13 cellular contexts compared by ENCODE assay signal in the genomic region with DNA sequence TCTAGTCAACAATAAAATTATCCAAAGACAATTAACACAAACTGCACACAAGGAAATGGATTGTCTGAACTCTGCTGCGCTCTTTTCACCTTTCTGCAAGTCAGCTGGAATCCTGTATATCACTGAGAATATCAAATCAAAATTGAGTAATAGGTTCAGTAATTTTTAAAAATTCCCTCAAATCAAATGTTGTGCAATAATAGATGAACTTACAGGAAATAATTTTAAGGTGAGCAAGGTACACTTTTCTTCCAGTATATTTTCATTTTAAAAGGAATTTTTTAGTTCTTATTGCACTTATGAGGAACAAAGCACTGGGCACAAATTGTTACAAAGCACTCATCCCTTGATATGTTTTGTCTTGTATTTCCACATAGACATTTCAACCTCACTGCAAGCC. TPM values are rescaled to one million over a fixed set of nuclear protein-coding genes. Genes with fewer than 3 reads are reported as not detected.
DNase-seq lines count a peak whose midpoint lies in the region; ATAC-seq and TF ChIP-seq lines count a peak whose summit lies in the region.
"Had no signal": no experiment of that assay in that cellular context is flagged by ENCODE, and none has a peak within 500 bp of the region (broad histone marks: within the 10 kb centered on the region; RNA-seq: fewer than 3 reads in every experiment).

No MANE protein-coding gene starts in this region.

- H3K4me3 ChIP-seq in iPS-15b (ENCODE audit: low read depth, low read length) (peak overlapping the region; percentile 55), subcutaneous abdominal adipose tissue (ENCODE audit: low read depth in 1 of 5, low read length in 5 of 5) (peak overlapping the region in 4 of 5 donors; percentile 78 to 90 (median 80))

- no peaks in the 10 kb centered on the region for H3K9me3 ChIP-seq in iPS-15b (ENCODE audit: control insufficient read depth, insufficient read depth, low read length)
- H3K9me3 ChIP-seq in subcutaneous abdominal adipose tissue (ENCODE audit: control insufficient read depth in 5 of 5, low read length in 5 of 5), result no peaks in the 10 kb centered on the region
- H3K9me3 ChIP-seq: thyroid gland had no signal

- no peaks in the 10 kb centered on the region for H3K9me3 Mint-ChIP-seq in activated naive CD4-positive, alpha-beta T cell treated with anti-CD3 and anti-CD28 coated beads for 36 hours
- H3K9me3 Mint-ChIP-seq in activated B cell treated with CpG ODN at 0.5 μM for 24 hours, result no peaks in the 10 kb centered on the region

- peak overlapping the region; percentile 93 for H3K4me3 Mint-ChIP-seq in activated naive CD4-positive, alpha-beta T cell treated with anti-CD3 and anti-CD28 coated beads for 36 hours
- peak overlapping the region; percentile 94 for H3K4me3 Mint-ChIP-seq in activated B cell treated with CpG ODN at 0.5 μM for 24 hours

- intact Hi-C loops in activated naive CD4-positive, alpha-beta T cell treated with anti-CD3 and anti-CD28 coated beads for 36 hours (cut with micrococcal nuclease), result loop anchor here (1.0 to 5.0 kb wide), 4 partner anchors 40 to 1959 kb away; partner anchors contain the start of genes GLO1, NFYA and OARD1
- intact Hi-C loops in activated B cell treated with CpG ODN at 0.5 μM for 24 hours (cut with micrococcal nuclease), result loop anchor here (2.0 to 5.0 kb wide), 2 partner anchors 1416 to 1959 kb away; partner anchors contain the start of genes MDGA1, NFYA and OARD1

- H3K36me3 Mint-ChIP-seq in activated naive CD4-positive, alpha-beta T cell treated with anti-CD3 and anti-CD28 coated beads for 36 hours (ENCODE audit: low read depth), result peaks cover 4% of the 10 kb centered on the region
- H3K36me3 Mint-ChIP-seq in activated B cell treated with CpG ODN at 0.5 μM for 24 hours (ENCODE audit: low read depth), result peaks cover 21% of the 10 kb centered on the region

- H3K36me3 ChIP-seq in iPS-15b (ENCODE audit: control insufficient read depth, insufficient read depth, low read length) (no peaks in the 10 kb centered on the region), subcutaneous abdominal adipose tissue (ENCODE audit: control insufficient read depth in 5 of 5, insufficient read depth in 5 of 5, low read length in 5 of 5) (peaks cover 14 to 17% (median 17%) of the 10 kb centered on the region in 5 donors)

- H3K4me1 Mint-ChIP-seq in activated naive CD4-positive, alpha-beta T cell treated with anti-CD3 and anti-CD28 coated beads for 36 hours (ENCODE audit: low read depth), result peaks cover 60% of the 10 kb centered on the region
- peaks cover 35% of the 10 kb centered on the region for H3K4me1 Mint-ChIP-seq in activated B cell treated with CpG ODN at 0.5 μM for 24 hours

- no peak for TF ChIP-seq CTCF in activated B cell treated with CpG ODN at 0.5 μM for 24 hours (IDR thresholded peaks at IDR 0.05)

- H3K9ac ChIP-seq in iPS-15b (ENCODE audit: low read depth, low read length) (no peak overlapping the region), subcutaneous abdominal adipose tissue (ENCODE audit: low read length in 5 of 5) (peak overlapping the region in 3 of 5 donors; percentile 87 to 93 (median 89))

- CTCF ChIA-PET in activated naive CD4-positive, alpha-beta T cell treated with anti-CD3 and anti-CD28 coated beads for 36 hours (lab: Charles Lee), result interaction anchor here (0.9 to 2.7 kb wide), 2 partner anchors 39 to 66 kb away, joined by 3 to 10 read pairs; partner anchors contain the start of gene GLP1R
- CTCF ChIA-PET in activated B cell treated with CpG ODN at 0.5 μM for 24 hours (lab: Charles Lee), result interaction anchor here (3.0 kb wide), 1 partner anchor 12 kb away, joined by 7 read pairs; no protein-coding TSS in a partner anchor

- peaks cover 5% of the 10 kb centered on the region for H3K4me1 ChIP-seq in iPS-15b (ENCODE audit: control insufficient read depth, insufficient read depth, low read length)
- peaks cover 3 to 20% (median 16%) of the 10 kb centered on the region in 5 donors for H3K4me1 ChIP-seq in subcutaneous abdominal adipose tissue (ENCODE audit: control insufficient read depth in 5 of 5, insufficient read depth in 5 of 5, low read length in 5 of 5)

- peak overlapping the region; percentile 81 for H3K27ac ChIP-seq in subcutaneous abdominal adipose tissue (ENCODE audit: low read depth, low read length)

- no peak for DNase-seq in activated naive CD4-positive, alpha-beta T cell treated with anti-CD3 and anti-CD28 coated beads for 36 hours
- DNase-seq in activated naive CD4-positive, alpha-beta T cell (lab: John Stamatoyannopoulos, UW), result no peak
- DNase-seq in activated B cell treated with CpG ODN at 0.5 μM for 24 hours (no peak), OCI-M2 (lab: John Stamatoyannopoulos, UW; ENCODE audit: unreplicated experiment) (no peak)
- DNase-seq: activated gamma-delta T cell treated with Interleukin-2 at 50 U/mL for 16 hours, DMS153, mesendoderm, NCI-H510A, thyroid gland had no signal

- no peaks in the 10 kb centered on the region for H3K27me3 Mint-ChIP-seq in activated naive CD4-positive, alpha-beta T cell treated with anti-CD3 and anti-CD28 coated beads for 36 hours (ENCODE audit: low read depth)
- H3K27me3 Mint-ChIP-seq in activated B cell treated with CpG ODN at 0.5 μM for 24 hours, result no peaks in the 10 kb centered on the region

- POLR2A ChIA-PET in activated B cell treated with CpG ODN at 0.5 μM for 24 hours (lab: Charles Lee), result interaction anchor here (1.7 kb wide), 1 partner anchor 12 kb away, joined by 6 read pairs; no protein-coding TSS in a partner anchor

- ATAC-seq in activated B cell treated with CpG ODN at 0.5 μM for 24 hours (ENCODE audit: low read depth) (no peak), HG03097 (IDR thresholded peaks at IDR 0.05; ENCODE audit: low FRiP score, unreplicated experiment) (no peak), HG02970 (IDR thresholded peaks at IDR 0.05; ENCODE audit: low FRiP score, unreplicated experiment) (no peak)

- H3K27me3 ChIP-seq in iPS-15b (ENCODE audit: control insufficient read depth, insufficient read depth, low read length) (peaks cover 8% of the 10 kb centered on the region), subcutaneous abdominal adipose tissue (ENCODE audit: control insufficient read depth in 5 of 5, insufficient read depth in 4 of 5, low read length in 5 of 5) (no peaks in the 10 kb centered on the region)
- H3K27me3 ChIP-seq: thyroid gland had no signal

- peak overlapping the region; percentile 95 for H3K27ac Mint-ChIP-seq in activated naive CD4-positive, alpha-beta T cell treated with anti-CD3 and anti-CD28 coated beads for 36 hours
- peak overlapping the region; percentile 94 for H3K27ac Mint-ChIP-seq in activated B cell treated with CpG ODN at 0.5 μM for 24 hours

RNA-seq across cellular contexts. Expression of gene SAYSD1, which starts 1.2 kb away (rescaled TPM):
- total RNA-seq in activated naive CD4-positive, alpha-beta T cell treated with anti-CD3 and anti-CD28 coated beads for 36 hours, result 10 to 100 TPM; 13.7 to 13.8 TPM
- 9.6 and 9.7 TPM in 2 replicates for total RNA-seq in activated B cell treated with CpG ODN at 0.5 μM for 24 hours
